In genomic region chr1:42930178-42931107, GRCh38 we compare ENCODE assay signal across 11 cellular contexts. TPM values are rescaled to one million over a fixed set of nuclear protein-coding genes. Genes with fewer than 3 reads are reported as not detected.
A peak's percentile ranks its signal among the peaks of the same experiment; 100 is the strongest.
DNase-seq lines count a peak whose midpoint lies in the region; ATAC-seq and TF ChIP-seq lines count a peak whose summit lies in the region.
"Had no signal": no experiment of that assay in that cellular context is flagged by ENCODE, and none has a peak within 500 bp of the region (broad histone marks: within the 10 kb centered on the region; RNA-seq: fewer than 3 reads in every experiment).

No MANE protein-coding gene starts in this region.

- H3K9me3 ChIP-seq in OCI-LY3 (ENCODE audit: insufficient read depth, low read length) = no peaks in the 10 kb centered on the region
- H3K9me3 ChIP-seq: breast epithelium, vagina had no signal

- H3K79me2 ChIP-seq in OCI-LY3 (ENCODE audit: low read length) = peaks cover 31% of the 10 kb centered on the region

- H3K4me3 Mint-ChIP-seq in activated CD4-positive, alpha-beta T cell treated with anti-CD3 and anti-CD28 coated beads, Interleukin-2, amount 10 ng/mL, durations not matched to agents 7 days and 5 days = peak overlapping the region; percentile 73
- peak overlapping the region; percentile 80 to 84 for H3K4me3 Mint-ChIP-seq in effector memory CD8-positive, alpha-beta T cell

- no peak overlapping the region for H2AFZ ChIP-seq in OCI-LY3 (ENCODE audit: low read depth, low read length)
- H2AFZ ChIP-seq: parathyroid adenoma had no signal

- DNase-seq in activated CD4-positive, alpha-beta T cell treated with anti-CD3 and anti-CD28 coated beads, Interleukin-2, amount 10 ng/mL, durations not matched to agents 7 days and 5 days = no peak
- no peak for DNase-seq in activated CD4-positive, alpha-beta T cell treated with anti-CD3 and anti-CD28 coated beads for 48 hours
- DNase-seq in effector memory CD8-positive, alpha-beta T cell = no peak
- DNase-seq in AG08395 (ENCODE audit: low spot score) = no peak
- no peak for DNase-seq in NOMO-1 (lab: John Stamatoyannopoulos, UW; ENCODE audit: unreplicated experiment in 2 of 2)
- no peak for DNase-seq in HCEC 1CT

- CTCF ChIA-PET in activated CD4-positive, alpha-beta T cell treated with anti-CD3 and anti-CD28 coated beads, Interleukin-2, amount 10 ng/mL, durations not matched to agents 7 days and 5 days (lab: Charles Lee) = no interaction called here

- TF ChIP-seq CTCF in OCI-LY3 (IDR thresholded peaks at IDR 0.05; ENCODE audit: low read depth, low read length) = no peak

- H3K4me2 ChIP-seq in OCI-LY3 (ENCODE audit: low read length) = peak overlapping the region; percentile 73

- H3K4me1 Mint-ChIP-seq in activated CD4-positive, alpha-beta T cell treated with anti-CD3 and anti-CD28 coated beads, Interleukin-2, amount 10 ng/mL, durations not matched to agents 7 days and 5 days = peaks cover 90% of the 10 kb centered on the region
- peaks cover 67 to 68% of the 10 kb centered on the region in 2 donors for H3K4me1 Mint-ChIP-seq in effector memory CD8-positive, alpha-beta T cell (ENCODE audit: low read depth in 2 of 2)

- no peaks in the 10 kb centered on the region for H3K27me3 Mint-ChIP-seq in activated CD4-positive, alpha-beta T cell treated with anti-CD3 and anti-CD28 coated beads, Interleukin-2, amount 10 ng/mL, durations not matched to agents 7 days and 5 days
- H3K27me3 Mint-ChIP-seq in effector memory CD8-positive, alpha-beta T cell = no peaks in the 10 kb centered on the region

- H3K27me3 ChIP-seq in OCI-LY3 (ENCODE audit: low read depth, low read length) = no peaks in the 10 kb centered on the region
- H3K27me3 ChIP-seq: breast epithelium, vagina had no signal

- H3K4me3 ChIP-seq in OCI-LY3 (ENCODE audit: low read length) (no peak overlapping the region), skin epidermis (no peak overlapping the region)
- H3K4me3 ChIP-seq: breast epithelium, vagina had no signal

- H3K9ac ChIP-seq in OCI-LY3 (ENCODE audit: low read length) = no peak overlapping the region
- H3K9ac ChIP-seq: parathyroid adenoma had no signal

- H3K4me1 ChIP-seq in OCI-LY3 (ENCODE audit: low read length) = peaks cover 49% of the 10 kb centered on the region
- H3K4me1 ChIP-seq: parathyroid adenoma had no signal

- no peaks in the 10 kb centered on the region for H4K20me1 ChIP-seq in OCI-LY3 (ENCODE audit: insufficient read depth, low read length)

- H3K36me3 ChIP-seq in OCI-LY3 (replicated peaks; ENCODE audit: low read depth, low read length) = peaks cover 64% of the 10 kb centered on the region
- H3K36me3 ChIP-seq: breast epithelium had no signal

- H3K36me3 Mint-ChIP-seq in activated CD4-positive, alpha-beta T cell treated with anti-CD3 and anti-CD28 coated beads, Interleukin-2, amount 10 ng/mL, durations not matched to agents 7 days and 5 days (ENCODE audit: low read depth) = peaks cover 84% of the 10 kb centered on the region
- peaks cover 98% of the 10 kb centered on the region for H3K36me3 Mint-ChIP-seq in effector memory CD8-positive, alpha-beta T cell (ENCODE audit: insufficient read depth)

- POLR2A ChIA-PET in activated CD4-positive, alpha-beta T cell treated with anti-CD3 and anti-CD28 coated beads, Interleukin-2, amount 10 ng/mL, durations not matched to agents 7 days and 5 days (lab: Charles Lee) = no interaction called here

- no peak for ATAC-seq in effector memory CD8-positive, alpha-beta T cell (replicated peaks)

- peak overlapping the region; percentile 99 for H3K27ac Mint-ChIP-seq in activated CD4-positive, alpha-beta T cell treated with anti-CD3 and anti-CD28 coated beads, Interleukin-2, amount 10 ng/mL, durations not matched to agents 7 days and 5 days
- peak overlapping the region; percentile 91 to 97 for H3K27ac Mint-ChIP-seq in effector memory CD8-positive, alpha-beta T cell

- H3K27ac ChIP-seq in OCI-LY3 (ENCODE audit: low read length) (peak overlapping the region; percentile 90), skin epidermis (peak overlapping the region in 17 of 21 experiments; percentile 64 to 98 (median 83))
- H3K27ac ChIP-seq: parathyroid adenoma had no signal

- no peaks in the 10 kb centered on the region for H3K9me3 Mint-ChIP-seq in activated CD4-positive, alpha-beta T cell treated with anti-CD3 and anti-CD28 coated beads, Interleukin-2, amount 10 ng/mL, durations not matched to agents 7 days and 5 days
- H3K9me3 Mint-ChIP-seq in effector memory CD8-positive, alpha-beta T cell = no peaks in the 10 kb centered on the region

RNA-seq across cellular contexts. Expression of gene SLC2A1, which starts 28.2 kb away (rescaled TPM):
- total RNA-seq in activated CD4-positive, alpha-beta T cell treated with anti-CD3 and anti-CD28 coated beads, Interleukin-2, amount 10 ng/mL, durations not matched to agents 7 days and 5 days = 100 to 1,000 TPM in 1 of 2 experiments, 10 to 100 TPM in 1; 98.0 to 109 TPM
